17 cellular contexts compared by ENCODE assay signal in genomic region chr16:3863587-3863986, GRCh38. TPM values are rescaled to one million over a fixed set of nuclear protein-coding genes. Genes with fewer than 3 reads are reported as not detected.
DNase-seq lines count a peak whose midpoint lies in the region; ATAC-seq and TF ChIP-seq lines count a peak whose summit lies in the region.
"Had no signal": no experiment of that assay in that cellular context is flagged by ENCODE, and none has a peak within 500 bp of the region (broad histone marks: within the 10 kb centered on the region; RNA-seq: fewer than 3 reads in every experiment).

No MANE protein-coding gene starts in this region.

- POLR2A ChIA-PET in CD8-positive, alpha-beta memory T cell (lab: Charles Lee) = no interaction called here

- peaks cover 79% of the 10 kb centered on the region for H3K4me1 Mint-ChIP-seq in central memory CD8-positive, alpha-beta T cell
- peaks cover 85 to 99% (median 93%) of the 10 kb centered on the region in 3 donors for H3K4me1 Mint-ChIP-seq in CD8-positive, alpha-beta memory T cell
- peaks cover 36% of the 10 kb centered on the region for H3K4me1 Mint-ChIP-seq in Calu3 (ENCODE audit: low read depth, unreplicated experiment)

- H3K27ac ChIP-seq in upper lobe of left lung = peak overlapping the region in 3 of 4 donors; percentile 7 to 24 (median 7)
- H3K27ac ChIP-seq in CD8-positive, alpha-beta memory T cell (ENCODE audit: low read depth, low read length) = no peak overlapping the region
- H3K27ac ChIP-seq: esophagus muscularis mucosa, Peyer's patch, VCaP had no signal

- TF ChIP-seq POLR2A in upper lobe of left lung (IDR thresholded peaks at IDR 0.05) = no peak

- no peak for TF ChIP-seq EP300 in upper lobe of left lung (IDR thresholded peaks at IDR 0.05)

- no peaks in the 10 kb centered on the region for H3K9me3 Mint-ChIP-seq in central memory CD8-positive, alpha-beta T cell
- H3K9me3 Mint-ChIP-seq in CD8-positive, alpha-beta memory T cell = no peaks in the 10 kb centered on the region
- H3K9me3 Mint-ChIP-seq in Calu3 (ENCODE audit: low read depth, unreplicated experiment) = no peaks in the 10 kb centered on the region

- no peak for ATAC-seq in central memory CD8-positive, alpha-beta T cell (replicated peaks; ENCODE audit: extremely low read depth, poor library complexity, severe bottlenecking)
- ATAC-seq in mucosa of descending colon (peak; percentile 83), upper lobe of left lung (ENCODE audit: low FRiP score in 2 of 2) (peak in 1 of 2 donors; percentile 52)
- ATAC-seq: GM12878 had no signal

- H3K27ac Mint-ChIP-seq in central memory CD8-positive, alpha-beta T cell (ENCODE audit: low read depth) = peak overlapping the region; percentile 16
- H3K27ac Mint-ChIP-seq in CD8-positive, alpha-beta memory T cell = peak overlapping the region in 4 of 8 donors; percentile 17 to 58 (median 32)
- H3K27ac Mint-ChIP-seq in Calu3 (ENCODE audit: unreplicated experiment) = no peak overlapping the region

- H3K4me3 ChIP-seq in mucosa of descending colon (no peak overlapping the region), upper lobe of left lung (no peak overlapping the region)
- no peak overlapping the region for H3K4me3 ChIP-seq in CD8-positive, alpha-beta memory T cell (ENCODE audit: low read length)
- H3K4me3 ChIP-seq: dorsolateral prefrontal cortex, esophagus muscularis mucosa, GM12878, Peyer's patch had no signal

- peaks cover 33% of the 10 kb centered on the region for H3K4me1 ChIP-seq in mucosa of descending colon (ENCODE audit: low read depth)
- peaks cover 46 to 94% (median 72%) of the 10 kb centered on the region in 4 donors for H3K4me1 ChIP-seq in upper lobe of left lung
- peaks cover 83% of the 10 kb centered on the region for H3K4me1 ChIP-seq in CD8-positive, alpha-beta memory T cell (ENCODE audit: insufficient read depth, low read length)

- H3K36me3 Mint-ChIP-seq in central memory CD8-positive, alpha-beta T cell (ENCODE audit: insufficient read depth) = peaks cover 11% of the 10 kb centered on the region
- H3K36me3 Mint-ChIP-seq in CD8-positive, alpha-beta memory T cell = peaks cover 0 to 11% (median 6%) of the 10 kb centered on the region in 3 donors
- no peaks in the 10 kb centered on the region for H3K36me3 Mint-ChIP-seq in Calu3 (ENCODE audit: insufficient read depth, unreplicated experiment)

- no peaks in the 10 kb centered on the region for H3K27me3 ChIP-seq in upper lobe of left lung
- no peaks in the 10 kb centered on the region for H3K27me3 ChIP-seq in CD8-positive, alpha-beta memory T cell (ENCODE audit: insufficient read depth, low read length, poor library complexity, severe bottlenecking)
- H3K27me3 ChIP-seq: dorsolateral prefrontal cortex, esophagus muscularis mucosa, Peyer's patch had no signal

- CTCF ChIA-PET in CD8-positive, alpha-beta memory T cell (lab: Charles Lee) = interaction anchor here (1.3 kb wide), 1 partner anchor 75 kb away, joined by 3 read pairs; no protein-coding TSS in a partner anchor
- CTCF ChIA-PET in Calu3 (lab: Charles Lee) = interaction anchor here (0.6 kb wide), 1 partner anchor 175 kb away, joined by 3 read pairs; no protein-coding TSS in a partner anchor

- WGBS in upper lobe of left lung, 2 donors = 34 to 55% methylated on average over 2 to 5 of the region's 5 CpGs

- H3K9me3 ChIP-seq in mucosa of descending colon = no peaks in the 10 kb centered on the region
- no peaks in the 10 kb centered on the region for H3K9me3 ChIP-seq in upper lobe of left lung
- H3K9me3 ChIP-seq in CD8-positive, alpha-beta memory T cell (ENCODE audit: low read length) = no peaks in the 10 kb centered on the region
- H3K9me3 ChIP-seq: esophagus muscularis mucosa, Peyer's patch had no signal

- TF ChIP-seq CTCF in GM12874 (IDR thresholded peaks at IDR 0.05; ENCODE audit: insufficient read depth, low read depth, low read length) (0 out of 2 replicates have a peak, but pooled peaks have one; percentile 8), mucosa of descending colon (IDR thresholded peaks at IDR 0.05) (no peak), upper lobe of left lung (IDR thresholded peaks at IDR 0.05) (no peak), Calu3 (IDR thresholded peaks at IDR 0.05; ENCODE audit: unreplicated experiment) (no peak)

- H3K4me3 Mint-ChIP-seq in central memory CD8-positive, alpha-beta T cell = no peak overlapping the region
- H3K4me3 Mint-ChIP-seq in CD8-positive, alpha-beta memory T cell = peak overlapping the region in 1 of 7 donors; percentile 50
- no peak overlapping the region for H3K4me3 Mint-ChIP-seq in Calu3 (ENCODE audit: low read depth, unreplicated experiment)

- H3K36me3 ChIP-seq in mucosa of descending colon (ENCODE audit: low read depth) = no peaks in the 10 kb centered on the region
- H3K36me3 ChIP-seq in upper lobe of left lung = no peaks in the 10 kb centered on the region
- no peaks in the 10 kb centered on the region for H3K36me3 ChIP-seq in CD8-positive, alpha-beta memory T cell (ENCODE audit: insufficient read depth, low read length)
- H3K36me3 ChIP-seq: esophagus muscularis mucosa, Peyer's patch had no signal

- intact Hi-C loops in mucosa of descending colon (cut with DNase I, micrococcal nuclease) (no loop called here), Calu3 (cut with micrococcal nuclease; ENCODE audit: unreplicated experiment) (no loop called here)

- BruUV-seq in Calu3 (replicated peaks; lab: Mats Ljungman, UMichigan) = no TSS peak

- DNase-seq in central memory CD8-positive, alpha-beta T cell (ENCODE audit: low spot score in 2 of 2) = no peak
- DNase-seq in mucosa of descending colon = peak in 1 of 3 donors; percentile 18
- DNase-seq in upper lobe of left lung = no peak
- no peak for DNase-seq in T-helper 2 cell
- DNase-seq in CD8-positive, alpha-beta memory T cell = no peak
- no peak for DNase-seq in Calu3
- DNase-seq: activated CD8-positive, alpha-beta memory T cell treated with anti-CD3 and anti-CD28 coated beads for 24 hours; dorsolateral prefrontal cortex; H7; NCI-H69; Peyer's patch; posterior cingulate gyrus; SW 1271 had no signal

- no peaks in the 10 kb centered on the region for H3K27me3 Mint-ChIP-seq in central memory CD8-positive, alpha-beta T cell
- no peaks in the 10 kb centered on the region for H3K27me3 Mint-ChIP-seq in CD8-positive, alpha-beta memory T cell
- no peaks in the 10 kb centered on the region for H3K27me3 Mint-ChIP-seq in Calu3 (ENCODE audit: unreplicated experiment)

RNA-seq across cellular contexts. Expression of gene CREBBP, which starts 16.9 kb away (rescaled TPM):
- total RNA-seq in mucosa of descending colon = 100 to 1,000 TPM in 1 of 3 donors, 10 to 100 TPM in 2; 57.9 to 107 (median 81.6) TPM
- total RNA-seq in upper lobe of left lung = 100 to 1,000 TPM in 3 of 6 donors, 10 to 100 TPM in 3; 54.1 to 175 (median 99.2) TPM
- total RNA-seq in CD8-positive, alpha-beta memory T cell = 10 to 100 TPM; 48.8 to 51.1 TPM
- polyA plus RNA-seq in CD8-positive, alpha-beta memory T cell = 15.5 TPM
- 91.0 and 92.0 TPM in 2 replicates for total RNA-seq in Calu3 (2022)
